Comparison of ENCODE assay signal across 7 cellular contexts in genomic region chr15:30742796-30743195, GRCh38.
DNase-seq lines count a peak whose midpoint lies in the region; ATAC-seq, FAIRE-seq and TF ChIP-seq lines count a peak whose summit lies in the region.
"Not testable (repeated sequence)": the region's sequence is repeated elsewhere in the genome, so short reads cannot be mapped to it uniquely, and the experiment has no call there.

No MANE protein-coding gene starts in this region.

- not testable (repeated sequence) for H3K18ac ChIP-seq in IMR-90 (ENCODE audit: low read depth, low read length)

- H2AK5ac ChIP-seq in IMR-90 (ENCODE audit: low read depth, low read length) = not testable (repeated sequence)

- CTCF ChIA-PET in IMR-90 (lab: Yijun Ruan, JAX); endothelial cell of umbilical vein (lab: Charles Lee): not testable (repeated sequence)

- H3K4me2 ChIP-seq in IMR-90 (ENCODE audit: low read depth, low read length); astrocyte (ENCODE audit: low read length); endothelial cell of umbilical vein (ENCODE audit: insufficient read depth, low read length): not testable (repeated sequence)

- H3K4ac ChIP-seq in IMR-90 (ENCODE audit: low read depth, low read length) = not testable (repeated sequence)

- not testable (repeated sequence) for H3K14ac ChIP-seq in IMR-90 (replicated peaks; ENCODE audit: low read depth, low read length)

- BruUV-seq in IMR-90 (replicated peaks; lab: Mats Ljungman, UMichigan); endothelial cell of umbilical vein (replicated peaks; lab: Mats Ljungman, UMichigan): not testable (repeated sequence)

- not testable (repeated sequence) for H4K20me1 ChIP-seq in IMR-90 (ENCODE audit: insufficient read depth, low read length); astrocyte (ENCODE audit: insufficient read depth, low read length); endothelial cell of umbilical vein (replicated peaks; ENCODE audit: control insufficient read depth, extremely low read depth, insufficient read depth, low read length)

- not testable (repeated sequence) for H2BK20ac ChIP-seq in IMR-90 (ENCODE audit: low read depth, low read length)

- H3K27ac ChIP-seq in IMR-90 (ENCODE audit: insufficient read depth, low read length); astrocyte (ENCODE audit: low read depth, low read length); endothelial cell of umbilical vein (ENCODE audit: insufficient read depth, low read depth, low read length): not testable (repeated sequence)

- FAIRE-seq in G401.6 (lab: Jason Lieb, UNC) (peak; percentile 87), astrocyte (lab: Jason Lieb, UNC) (peak; percentile 17), endothelial cell of umbilical vein (lab: Jason Lieb, UNC) (peak; percentile 78)

- not testable (repeated sequence) for H3K79me2 ChIP-seq in astrocyte (ENCODE audit: insufficient read depth, low read length); endothelial cell of umbilical vein (ENCODE audit: control insufficient read depth, insufficient read depth, low read length)

- H3K36me3 ChIP-seq in IMR-90 (ENCODE audit: control insufficient read depth, insufficient read depth, low read length); astrocyte (ENCODE audit: insufficient read depth, low read length); endothelial cell of umbilical vein (ENCODE audit: control insufficient read depth in 2 of 2, extremely low read depth in 1 of 2, insufficient read depth in 2 of 2, low read length in 2 of 2): not testable (repeated sequence)

- not testable (repeated sequence) for H2BK15ac ChIP-seq in IMR-90 (ENCODE audit: low read depth, low read length)

- not testable (repeated sequence) for H3K9me1 ChIP-seq in IMR-90 (ENCODE audit: insufficient read depth, low read length); endothelial cell of umbilical vein (replicated peaks; ENCODE audit: control insufficient read depth, extremely low read depth, insufficient read depth, low read length)

- not testable (repeated sequence) for TF ChIP-seq RAD21 in IMR-90 (IDR thresholded peaks at IDR 0.05; ENCODE audit: low read length)

- H3K4me3 ChIP-seq in IMR-90 (ENCODE audit: insufficient read depth, low read depth, low read length); astrocyte (ENCODE audit: insufficient read depth, low read depth, low read length); endothelial cell of umbilical vein (replicated peaks in 1 of 3; ENCODE audit: insufficient read depth in 1 of 3, low read depth in 1 of 3, low read length in 3 of 3); fibroblast of villous mesenchyme (ENCODE audit: low read depth, low read length): not testable (repeated sequence)

- not testable (repeated sequence) for H4K91ac ChIP-seq in IMR-90 (ENCODE audit: insufficient read depth, low read depth, low read length)

- TF ChIP-seq CTCF in IMR-90 (conservative IDR thresholded peaks at IDR 0.05; ENCODE audit: low read depth, low read length); astrocyte (IDR thresholded peaks at IDR 0.05; ENCODE audit: insufficient read depth, low read depth, low read length); endothelial cell of umbilical vein (IDR thresholded peaks at IDR 0.05; ENCODE audit: extremely low read depth in 1 of 2, insufficient read depth in 1 of 2, low read depth in 1 of 2, low read length in 2 of 2); fibroblast of villous mesenchyme (IDR thresholded peaks at IDR 0.05; ENCODE audit: insufficient read depth, low read depth, low read length): not testable (repeated sequence)

- not testable (repeated sequence) for H2BK120ac ChIP-seq in IMR-90 (ENCODE audit: low read depth, low read length)

- H2BK5ac ChIP-seq in IMR-90 (ENCODE audit: low read depth, low read length, poor library complexity, severe bottlenecking) = not testable (repeated sequence)

- not testable (repeated sequence) for H3K36me3 Mint-ChIP-seq in astrocyte (ENCODE audit: low read depth, unreplicated experiment)

- not testable (repeated sequence) for H3K56ac ChIP-seq in IMR-90 (ENCODE audit: extremely low read depth, insufficient read depth, low read length)

- peak; percentile 12 for DNase-seq in AG08396 (ENCODE audit: low spot score)
- peak; percentile 68 for DNase-seq in IMR-90
- peak; percentile 7 for DNase-seq in astrocyte (ENCODE audit: low read depth)
- not testable (repeated sequence) for DNase-seq in endothelial cell of umbilical vein (ENCODE audit: low read depth, low spot score)
- peak; percentile 34 for DNase-seq in fibroblast of villous mesenchyme (ENCODE audit: low read depth)
- peak; percentile 5 for DNase-seq in renal cortical epithelial cell (ENCODE audit: low read depth)

- H3K9me3 ChIP-seq in IMR-90 (ENCODE audit: control insufficient read depth, insufficient read depth, low read length); astrocyte (ENCODE audit: insufficient read depth, low read depth, low read length); endothelial cell of umbilical vein (replicated peaks; ENCODE audit: control insufficient read depth, insufficient read depth, low read length): not testable (repeated sequence)

- not testable (repeated sequence) for H2AFZ ChIP-seq in IMR-90 (replicated peaks; ENCODE audit: low read length, poor library complexity); astrocyte (ENCODE audit: low read depth, low read length); endothelial cell of umbilical vein (ENCODE audit: low read depth, low read length)

- intact Hi-C loops in IMR-90 (cut with micrococcal nuclease) = not testable (repeated sequence)
- intact Hi-C loops in endothelial cell of umbilical vein (cut with micrococcal nuclease) = loop anchor here (10.0 kb wide), 1 partner anchor 922 kb away; no protein-coding TSS in a partner anchor

- not testable (repeated sequence) for H4K5ac ChIP-seq in IMR-90 (ENCODE audit: low read depth, low read length)

- in situ Hi-C loops in IMR-90 (cut with MboI; ENCODE audit: low sequenced_read_pairs) = not testable (repeated sequence)

- not testable (repeated sequence) for H3K79me1 ChIP-seq in IMR-90 (ENCODE audit: low read depth in 1 of 2, low read length in 2 of 2)

- H3K27me3 ChIP-seq in IMR-90 (ENCODE audit: control insufficient read depth, insufficient read depth, low read length); astrocyte (ENCODE audit: insufficient read depth, low read length); endothelial cell of umbilical vein (ENCODE audit: control insufficient read depth in 2 of 2, insufficient read depth in 2 of 2, low read length in 2 of 2): not testable (repeated sequence)

- ATAC-seq in IMR-90 (ENCODE audit: low read depth) = peak; percentile 79

- H3K4me1 Mint-ChIP-seq in astrocyte (ENCODE audit: low read depth, unreplicated experiment) = not testable (repeated sequence)

- not testable (repeated sequence) for TF ChIP-seq POLR2A in IMR-90 (IDR thresholded peaks at IDR 0.05; ENCODE audit: low read depth, low read length); endothelial cell of umbilical vein (IDR thresholded peaks at IDR 0.05; ENCODE audit: low read depth, low read length)

- POLR2A ChIA-PET in IMR-90 (lab: Charles Lee; ENCODE audit: unreplicated experiment); endothelial cell of umbilical vein (lab: Charles Lee): not testable (repeated sequence)

- not testable (repeated sequence) for H3K9me3 Mint-ChIP-seq in astrocyte (ENCODE audit: unreplicated experiment)

- dilution Hi-C loops in IMR-90 (cut with HindIII; ENCODE audit: low sequenced_read_pairs, unreplicated experiment); endothelial cell of umbilical vein (cut with MboI; ENCODE audit: extremely low pct_ligation_motif_present, low sequenced_read_pairs): not testable (repeated sequence)

- H2AK9ac ChIP-seq in IMR-90 (replicated peaks; ENCODE audit: low read depth, low read length, poor library complexity) = not testable (repeated sequence)

- not testable (repeated sequence) for H3K9ac ChIP-seq in IMR-90 (ENCODE audit: low read depth, low read length); astrocyte (ENCODE audit: low read length); endothelial cell of umbilical vein (replicated peaks; ENCODE audit: extremely low read depth, insufficient read depth, low read length)

- H4K8ac ChIP-seq in IMR-90 (ENCODE audit: low read depth in 2 of 2, low read length in 2 of 2) = not testable (repeated sequence)

- H3K4me3 Mint-ChIP-seq in astrocyte (ENCODE audit: unreplicated experiment) = not testable (repeated sequence)

- H3K4me1 ChIP-seq in IMR-90 (ENCODE audit: control insufficient read depth, insufficient read depth, low read length); astrocyte (ENCODE audit: insufficient read depth, low read length); endothelial cell of umbilical vein (ENCODE audit: control insufficient read depth, extremely low read depth, insufficient read depth, low read length): not testable (repeated sequence)

- not testable (repeated sequence) for H3K27me3 Mint-ChIP-seq in astrocyte (ENCODE audit: low read depth, unreplicated experiment)

- WGBS in IMR-90 (ENCODE audit: extremely low coverage in 2 of 2, insufficient read length in 1 of 2), 2 experiments = no CpG with 5 or more reads among the region's 3 CpGs

- not testable (repeated sequence) for H3K27ac Mint-ChIP-seq in astrocyte (ENCODE audit: unreplicated experiment)

- not testable (repeated sequence) for H3K23ac ChIP-seq in IMR-90 (ENCODE audit: low read depth, low read length)
